In the genomic region with DNA sequence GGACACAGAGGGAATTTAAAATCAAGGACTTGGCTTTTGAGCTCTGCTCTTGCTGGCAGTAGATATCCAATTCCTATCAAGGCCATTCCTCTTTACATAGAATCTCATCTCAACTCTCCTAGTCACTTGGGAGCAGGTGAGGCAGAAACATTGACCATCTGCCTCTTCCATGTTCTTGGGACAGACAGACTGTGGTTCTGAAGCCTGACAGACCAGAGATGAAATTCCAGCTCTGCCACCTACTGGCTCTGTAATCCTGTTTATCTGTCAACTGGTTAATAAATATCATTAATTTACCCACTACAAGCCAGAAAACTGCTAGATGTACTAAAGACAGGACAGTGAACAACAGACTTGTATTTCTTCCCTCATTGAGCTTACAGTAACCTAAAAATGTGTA, we compare ENCODE assay signal across 14 cellular contexts.
DNase-seq lines count a peak whose midpoint lies in the region; FAIRE-seq and TF ChIP-seq lines count a peak whose summit lies in the region.
"Had no signal": no experiment of that assay in that cellular context is flagged by ENCODE, and none has a peak within 500 bp of the region (broad histone marks: within the 10 kb centered on the region; RNA-seq: fewer than 3 reads in every experiment).

No MANE protein-coding gene starts in this region.

- H2BK5ac ChIP-seq in H9 (ENCODE audit: insufficient read length, low read length) (no peak overlapping the region), H1 (ENCODE audit: low read depth, low read length) (no peak overlapping the region)

- no peak for TF ChIP-seq POLR2A in H1 (IDR thresholded peaks at IDR 0.05; ENCODE audit: control extremely low read depth in 1 of 2, low read depth in 2 of 2, low read length in 2 of 2)

- H2BK20ac ChIP-seq in H9 (ENCODE audit: low read depth, low read length, poor library complexity, severe bottlenecking): no peak overlapping the region
- no peak overlapping the region for H2BK20ac ChIP-seq in H1 (ENCODE audit: low read length)

- H2AK5ac ChIP-seq in H9 (ENCODE audit: insufficient read length, low read length) (no peak overlapping the region), H1 (ENCODE audit: low read depth, low read length) (no peak overlapping the region)

- FAIRE-seq in H1 (lab: Jason Lieb, UNC) (peak; percentile 36), RCC 7860 (lab: Jason Lieb, UNC) (no peak)

- H2AFZ ChIP-seq in H9 (ENCODE audit: low read length) (no peak overlapping the region), H1 (ENCODE audit: low read length) (no peak overlapping the region)

- no peaks in the 10 kb centered on the region for H3K27me3 ChIP-seq in H9 (ENCODE audit: insufficient read depth, low read length)
- H3K27me3 ChIP-seq in H1 (replicated peaks in 1 of 4; ENCODE audit: control insufficient read depth in 3 of 4, extremely low read depth in 1 of 4, insufficient read depth in 3 of 4, low read length in 3 of 4): no peaks in the 10 kb centered on the region
- H3K27me3 ChIP-seq: left lung had no signal

- no peaks in the 10 kb centered on the region; a peak in 1 of 5 replicates for H3K9me3 Mint-ChIP-seq in H9
- H3K9me3 Mint-ChIP-seq: activated CD4-positive, alpha-beta T cell treated with anti-CD3 and anti-CD28 coated beads, Interleukin-2, amount 10 ng/mL, durations not matched to agents 24 days and 14 days; activated T-helper 2 cell treated with anti-CD3 and anti-CD28 coated beads, Interferon-gamma antibody, Interleukin-2, Interleukin-4, amounts not matched to agents 10 μg/mL and 5 μg/mL and 100 μg/mL, durations not matched to agents 14 hours and 24 hours and 36 hours had no signal

- no peak overlapping the region for H3K14ac ChIP-seq in H9 (ENCODE audit: insufficient read depth, low read length)
- no peak overlapping the region for H3K14ac ChIP-seq in H1 (ENCODE audit: insufficient read length)

- H3K23me2 ChIP-seq in H9 (ENCODE audit: insufficient read length, low read depth, low read length, poor library complexity, severe bottlenecking) (no peaks in the 10 kb centered on the region), H1 (ENCODE audit: low read depth, low read length) (no peaks in the 10 kb centered on the region)

- TF ChIP-seq RAD21 in H1 (IDR thresholded peaks at IDR 0.05 in 1 of 2, conservative IDR thresholded peaks at IDR 0.05 in 1 of 2; ENCODE audit: low read depth in 2 of 2, low read length in 2 of 2): peak; percentile 36 to 52

- no peak overlapping the region for H3K18ac ChIP-seq in H9 (ENCODE audit: insufficient read length, low read depth, low read length)
- H3K18ac ChIP-seq in H1 (ENCODE audit: extremely low read depth, low read length): no peak overlapping the region

- no peaks in the 10 kb centered on the region for H4K20me1 ChIP-seq in H9 (ENCODE audit: control insufficient read depth, insufficient read depth, insufficient read length)
- no peaks in the 10 kb centered on the region for H4K20me1 ChIP-seq in H1 (replicated peaks in 1 of 2; ENCODE audit: control insufficient read depth in 1 of 2, insufficient read depth in 2 of 2, low read length in 2 of 2)

- DNase-seq in H9: no peak
- peak; percentile 30 for DNase-seq in NCI-H82 treated with DMSO at 0.1 percent for 48 hours (lab: John Stamatoyannopoulos, UW; ENCODE audit: unreplicated experiment)
- DNase-seq in H1 (ENCODE audit: low read depth in 1 of 2, low spot score in 2 of 2): no peak
- peak; percentile 33 for DNase-seq in renal cortical epithelial cell (ENCODE audit: low read depth)
- DNase-seq in GOT3 (lab: John Stamatoyannopoulos, UW): no peak
- DNase-seq in putamen (ENCODE audit: low spot score): no peak
- no peak for DNase-seq in RCC 7860 (ENCODE audit: low spot score)
- DNase-seq: activated CD4-positive, alpha-beta T cell treated with anti-CD3 and anti-CD28 coated beads, Interleukin-2, amount 10 ng/mL, durations not matched to agents 24 days and 14 days; foreskin melanocyte; left lung; stimulated activated CD4-positive, alpha-beta T cell treated with anti-CD3 and anti-CD28 coated beads, Interleukin-2, amount 100 ng/mL, for 24 hours; stimulated activated naive CD8-positive, alpha-beta T cell treated with anti-CD3 and anti-CD28 coated beads, Interleukin-15, amount 100 ng/mL, for 72 hours had no signal

- peak; percentile 38; the same call in 2 of the 3 replicates for TF ChIP-seq CTCF in H9 (conservative IDR thresholded peaks at IDR 0.05)
- no peak; a peak in 1 of 4 replicates for TF ChIP-seq CTCF in H1 (IDR thresholded peaks at IDR 0.05; ENCODE audit: control extremely low read depth in 1 of 3, insufficient read depth in 1 of 3, low read depth in 1 of 3, low read length in 3 of 3)

- H3K4me2 ChIP-seq in H9 (ENCODE audit: insufficient read depth, insufficient read length, low read length) (no peak overlapping the region), H1 (ENCODE audit: insufficient read depth in 1 of 2, low read depth in 2 of 2, low read length in 2 of 2) (no peak overlapping the region)

- H2BK12ac ChIP-seq in H9 (ENCODE audit: insufficient read length, low read depth, low read length) (no peak overlapping the region), H1 (ENCODE audit: low read depth, low read length) (no peak overlapping the region)

- H3K27ac Mint-ChIP-seq in H9: peak overlapping the region in 1 of 3 experiments; percentile 18; a peak in 1 of 7 replicates
- H3K27ac Mint-ChIP-seq: activated CD4-positive, alpha-beta T cell treated with anti-CD3 and anti-CD28 coated beads, Interleukin-2, amount 10 ng/mL, durations not matched to agents 24 days and 14 days; activated T-helper 2 cell treated with anti-CD3 and anti-CD28 coated beads, Interferon-gamma antibody, Interleukin-2, Interleukin-4, amounts not matched to agents 10 μg/mL and 5 μg/mL and 100 μg/mL, durations not matched to agents 14 hours and 24 hours and 36 hours; stimulated activated naive CD8-positive, alpha-beta T cell treated with anti-CD3 and anti-CD28 coated beads, Interleukin-15, amount 100 ng/mL, for 72 hours had no signal

- no peak overlapping the region for H3K4me3 ChIP-seq in H1 (ENCODE audit: extremely low read depth in 1 of 4, insufficient read depth in 2 of 4, low read depth in 3 of 4, low read length in 4 of 4)
- H3K4me3 ChIP-seq: left lung had no signal

- CTCF ChIA-PET in H1 (lab: Charles Lee; ENCODE audit: partially characterized antibody): interaction anchor here (0.7 to 2.9 kb wide), 4 partner anchors 16 to 536 kb away, joined by 3 to 7 read pairs (median 4); no protein-coding TSS in a partner anchor

- no peak overlapping the region for H3K9ac ChIP-seq in H9 (ENCODE audit: extremely low read depth, insufficient read length, low read length)
- H3K9ac ChIP-seq in H1 (replicated peaks in 1 of 4; ENCODE audit: extremely low read depth in 1 of 4, low read depth in 3 of 4, low read length in 3 of 4): no peak overlapping the region

- H4K91ac ChIP-seq in H9 (ENCODE audit: insufficient read length, low read depth, low read length) (no peak overlapping the region), H1 (replicated peaks; ENCODE audit: insufficient read length, low read length) (no peak overlapping the region)

- H3K79me2 ChIP-seq in H9 (ENCODE audit: insufficient read depth, low read length) (no peaks in the 10 kb centered on the region), H1 (ENCODE audit: control insufficient read depth in 1 of 2, insufficient read depth in 2 of 2, low read length in 2 of 2) (no peaks in the 10 kb centered on the region)

- H4K5ac ChIP-seq in H9 (ENCODE audit: insufficient read length, low read depth, low read length): no peak overlapping the region
- H4K5ac ChIP-seq in H1 (ENCODE audit: insufficient read length, low read depth, low read length): no peak overlapping the region

- H3T11ph ChIP-seq in H9 (ENCODE audit: low read length): no peak overlapping the region

- H3K4me1 Mint-ChIP-seq in H9: no peaks in the 10 kb centered on the region
- H3K4me1 Mint-ChIP-seq: activated CD4-positive, alpha-beta T cell treated with anti-CD3 and anti-CD28 coated beads, Interleukin-2, amount 10 ng/mL, durations not matched to agents 24 days and 14 days; central memory CD8-positive, alpha-beta T cell; stimulated activated naive CD8-positive, alpha-beta T cell treated with anti-CD3 and anti-CD28 coated beads, Interleukin-15, amount 100 ng/mL, for 72 hours had no signal

- H3K36me3 Mint-ChIP-seq in H9 (ENCODE audit: insufficient read depth in 1 of 3, low read depth in 3 of 3): peaks cover 0 to 4% (median 0%) of the 10 kb centered on the region in 3 experiments; a peak in 2 of 7 replicates

- H3K27me3 Mint-ChIP-seq in H9 (ENCODE audit: low read depth): no peaks in the 10 kb centered on the region
- H3K27me3 Mint-ChIP-seq: activated CD4-positive, alpha-beta T cell treated with anti-CD3 and anti-CD28 coated beads, Interleukin-2, amount 10 ng/mL, durations not matched to agents 24 days and 14 days; central memory CD8-positive, alpha-beta T cell; stimulated activated naive CD8-positive, alpha-beta T cell treated with anti-CD3 and anti-CD28 coated beads, Interleukin-15, amount 100 ng/mL, for 72 hours had no signal

- no peaks in the 10 kb centered on the region for H3K9me3 ChIP-seq in H9 (ENCODE audit: control insufficient read depth, low read depth, low read length)
- no peaks in the 10 kb centered on the region for H3K9me3 ChIP-seq in H1 (ENCODE audit: insufficient read depth in 2 of 2, low read depth in 1 of 2, low read length in 1 of 2)
- H3K9me3 ChIP-seq: left lung had no signal

- no peak overlapping the region for H3K23ac ChIP-seq in H9 (ENCODE audit: insufficient read length, low read depth, low read length)
- H3K23ac ChIP-seq in H1 (ENCODE audit: insufficient read length): no peak overlapping the region

- H3K79me1 ChIP-seq in H9 (ENCODE audit: insufficient read depth, low read depth, low read length, poor library complexity, severe bottlenecking) (no peaks in the 10 kb centered on the region), H1 (ENCODE audit: low read depth, low read length) (no peaks in the 10 kb centered on the region)

- no peaks in the 10 kb centered on the region for H3K36me3 ChIP-seq in H1 (ENCODE audit: control insufficient read depth in 2 of 4, insufficient read depth in 4 of 4, low read length in 3 of 4)
- H3K36me3 ChIP-seq: left lung had no signal

- no peak overlapping the region for H3K56ac ChIP-seq in H9 (ENCODE audit: insufficient read length, low read depth, low read length)
- no peak overlapping the region for H3K56ac ChIP-seq in H1 (replicated peaks; ENCODE audit: insufficient read length, low read depth, low read length)

- POLR2A ChIA-PET in H1 (lab: Charles Lee; ENCODE audit: partially characterized antibody): interaction anchor here (1.1 kb wide), 1 partner anchor 300 kb away, joined by 3 read pairs; the partner anchor contains the start of gene ADGRL3

- H3K4ac ChIP-seq in H9 (ENCODE audit: low read depth, low read length): no peak overlapping the region
- H3K4ac ChIP-seq in H1 (replicated peaks; ENCODE audit: insufficient read length, low read depth, low read length): no peak overlapping the region

- TF ChIP-seq EP300 in H1 (IDR thresholded peaks at IDR 0.05; ENCODE audit: borderline replicate concordance in 1 of 2, low read depth in 2 of 2, low read length in 2 of 2): no peak

- no peak overlapping the region for H3K4me3 Mint-ChIP-seq in H9
- H3K4me3 Mint-ChIP-seq: activated CD4-positive, alpha-beta T cell treated with anti-CD3 and anti-CD28 coated beads, Interleukin-2, amount 10 ng/mL, durations not matched to agents 24 days and 14 days; central memory CD8-positive, alpha-beta T cell; stimulated activated naive CD8-positive, alpha-beta T cell treated with anti-CD3 and anti-CD28 coated beads, Interleukin-15, amount 100 ng/mL, for 72 hours had no signal

- H2BK15ac ChIP-seq in H9 (ENCODE audit: low read depth, low read length): no peak overlapping the region
- H2BK15ac ChIP-seq in H1 (ENCODE audit: low read length): no peak overlapping the region

- H2BK120ac ChIP-seq in H9 (ENCODE audit: low read depth, low read length, poor library complexity, severe bottlenecking) (no peak overlapping the region), H1 (replicated peaks; ENCODE audit: low read depth, low read length) (no peak overlapping the region)

- no peak overlapping the region for H4K8ac ChIP-seq in H9 (replicated peaks; ENCODE audit: insufficient read length, low read depth, low read length)
- H4K8ac ChIP-seq in H1 (ENCODE audit: extremely low read depth, insufficient read depth, low read length): no peak overlapping the region

- H3K4me1 ChIP-seq in H9 (ENCODE audit: insufficient read depth, low read length) (no peaks in the 10 kb centered on the region), H1 (replicated peaks in 1 of 4; ENCODE audit: control insufficient read depth in 3 of 4, insufficient read depth in 4 of 4, low read length in 3 of 4) (no peaks in the 10 kb centered on the region)
- H3K4me1 ChIP-seq: left lung had no signal

- H3K27ac ChIP-seq in H9 (ENCODE audit: insufficient read length, low read depth, low read length) (no peak overlapping the region), H1 (ENCODE audit: low read depth, low read length) (no peak overlapping the region)
- H3K27ac ChIP-seq: left lung had no signal

Comparison
In these comparisons a context has a peak if more than half of its experiments do, and no peak if none do; other contexts are left out.
1. DNase-seq: peak in NCI-H82 treated with DMSO at 0.1 percent for 48 hours (single experiment) and renal cortical epithelial cell (single experiment); none in H9 (single experiment), H1 (0 of 2), GOT3 (single experiment), putamen (single experiment) and RCC 7860 (single experiment).